9 cellular contexts compared by ENCODE assay signal in the genomic region with DNA sequence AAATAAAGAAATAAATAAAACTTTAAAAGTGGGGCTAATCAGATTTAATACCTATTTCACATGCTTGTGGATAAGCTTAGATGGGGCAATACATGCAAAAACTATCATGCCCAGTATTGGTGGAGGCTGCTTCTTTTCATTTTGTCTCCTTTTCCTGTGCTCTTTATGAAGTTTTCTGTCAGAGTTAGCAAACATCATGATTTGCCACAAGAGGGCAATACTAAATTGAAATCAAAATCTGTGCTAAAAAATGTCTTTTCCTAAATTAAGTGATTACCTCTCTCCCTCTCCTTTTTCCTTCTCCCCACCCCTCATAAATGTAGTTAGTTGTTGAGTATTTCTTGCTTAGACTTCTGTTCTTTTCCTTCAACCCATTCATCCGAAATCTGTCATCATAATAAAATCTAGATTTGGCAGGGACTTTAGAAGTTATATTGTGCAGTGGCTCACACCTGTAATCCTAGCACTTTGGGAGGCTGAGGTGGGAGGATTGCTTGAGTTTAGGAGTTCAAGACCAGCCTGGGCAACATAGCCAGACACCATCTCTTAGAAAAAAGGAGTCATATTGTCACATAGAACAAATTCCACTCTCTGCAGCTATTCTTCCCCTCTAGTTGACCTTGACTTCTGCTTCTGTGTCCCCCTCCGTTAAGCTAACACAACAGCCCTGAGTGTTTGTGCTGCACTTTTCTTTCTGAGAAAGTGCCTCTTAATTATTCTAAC. TPM values are rescaled to one million over a fixed set of nuclear protein-coding genes. Genes with fewer than 3 reads are reported as not detected.
DNase-seq lines count a peak whose midpoint lies in the region; ATAC-seq, FAIRE-seq and TF ChIP-seq lines count a peak whose summit lies in the region.
"Had no signal": no experiment of that assay in that cellular context is flagged by ENCODE, and none has a peak within 500 bp of the region (broad histone marks: within the 10 kb centered on the region; RNA-seq: fewer than 3 reads in every experiment).

No MANE protein-coding gene starts in this region.

- intact Hi-C loops in left ventricle myocardium superior (cut with micrococcal nuclease): loop anchor here (5.0 kb wide), 1 partner anchor 250 kb away; no protein-coding TSS in a partner anchor

- no peak overlapping the region for H3K4me3 ChIP-seq in cardiac muscle cell

- peak in 1 of 2 donors; percentile 56 for DNase-seq in cardiac muscle cell (ENCODE audit: low read depth in 1 of 2, low spot score in 1 of 2)
- DNase-seq in left ventricle myocardium superior: no peak
- DNase-seq in iPS-NIHi11 (ENCODE audit: low spot score): peak; percentile 12
- DNase-seq in urothelium cell line (ENCODE audit: low spot score): peak; percentile 26
- DNase-seq in occipital lobe (lab: John Stamatoyannopoulos, UW): no peak
- DNase-seq in NCI-H146 (lab: John Stamatoyannopoulos, UW): no peak
- DNase-seq: stimulated activated CD4-positive, alpha-beta T cell treated with anti-CD3 and anti-CD28 coated beads, Interleukin-4, amount 100 ng/mL, for 1 hour had no signal

- H3K36me3 ChIP-seq in cardiac muscle cell: no peaks in the 10 kb centered on the region

- FAIRE-seq in TTC549 (lab: Jason Lieb, UNC): peak; percentile 75
- no peak for FAIRE-seq in urothelium cell line (lab: Jason Lieb, UNC)

- no peak for ATAC-seq in left ventricle myocardium superior
- ATAC-seq in activated CD4-positive, CD25-positive, alpha-beta regulatory T cell treated with anti-CD3 and anti-CD28 coated beads, Interleukin-2, amount 50 U/mL, for 24 hours: no peak

- no peaks in the 10 kb centered on the region for H3K27me3 ChIP-seq in cardiac muscle cell

- no peak overlapping the region for H3K27ac ChIP-seq in cardiac muscle cell

- H3K4me1 ChIP-seq in cardiac muscle cell (ENCODE audit: low read depth): peaks cover 33% of the 10 kb centered on the region

- TF ChIP-seq CTCF in cardiac muscle cell (IDR thresholded peaks at IDR 0.05; ENCODE audit: low read depth, low read length): peak; percentile 56

- H3K9me3 ChIP-seq in cardiac muscle cell (ENCODE audit: low read depth): no peaks in the 10 kb centered on the region

RNA-seq across cellular contexts. Expression of gene ARHGAP42, which starts 4.7 kb away (rescaled TPM):
- 90.9 and 135 TPM in 2 replicates for total RNA-seq in cardiac muscle cell
- 64.8 and 91.3 TPM in 2 replicates for polyA plus RNA-seq in cardiac muscle cell
- total RNA-seq in left ventricle myocardium superior: 5.7 TPM
- 7.2 TPM for total RNA-seq in occipital lobe

Comparison
In these comparisons a context has a peak if more than half of its experiments do, and no peak if none do; other contexts are left out.
1. RNA of gene ARHGAP42, which starts 4.7 kb away (total RNA-seq): 90.9 to 135 TPM in cardiac muscle cell; 7.2 TPM in occipital lobe (single experiment) and 5.7 TPM in left ventricle myocardium superior (single experiment); every median in the first group is over 10 times any median in the second.
2. DNase-seq: peak in iPS-NIHi11 (single experiment) and urothelium cell line (single experiment); none in left ventricle myocardium superior (single experiment), occipital lobe (single experiment) and NCI-H146 (single experiment).